8 cellular contexts compared by ENCODE assay signal in the genomic region with DNA sequence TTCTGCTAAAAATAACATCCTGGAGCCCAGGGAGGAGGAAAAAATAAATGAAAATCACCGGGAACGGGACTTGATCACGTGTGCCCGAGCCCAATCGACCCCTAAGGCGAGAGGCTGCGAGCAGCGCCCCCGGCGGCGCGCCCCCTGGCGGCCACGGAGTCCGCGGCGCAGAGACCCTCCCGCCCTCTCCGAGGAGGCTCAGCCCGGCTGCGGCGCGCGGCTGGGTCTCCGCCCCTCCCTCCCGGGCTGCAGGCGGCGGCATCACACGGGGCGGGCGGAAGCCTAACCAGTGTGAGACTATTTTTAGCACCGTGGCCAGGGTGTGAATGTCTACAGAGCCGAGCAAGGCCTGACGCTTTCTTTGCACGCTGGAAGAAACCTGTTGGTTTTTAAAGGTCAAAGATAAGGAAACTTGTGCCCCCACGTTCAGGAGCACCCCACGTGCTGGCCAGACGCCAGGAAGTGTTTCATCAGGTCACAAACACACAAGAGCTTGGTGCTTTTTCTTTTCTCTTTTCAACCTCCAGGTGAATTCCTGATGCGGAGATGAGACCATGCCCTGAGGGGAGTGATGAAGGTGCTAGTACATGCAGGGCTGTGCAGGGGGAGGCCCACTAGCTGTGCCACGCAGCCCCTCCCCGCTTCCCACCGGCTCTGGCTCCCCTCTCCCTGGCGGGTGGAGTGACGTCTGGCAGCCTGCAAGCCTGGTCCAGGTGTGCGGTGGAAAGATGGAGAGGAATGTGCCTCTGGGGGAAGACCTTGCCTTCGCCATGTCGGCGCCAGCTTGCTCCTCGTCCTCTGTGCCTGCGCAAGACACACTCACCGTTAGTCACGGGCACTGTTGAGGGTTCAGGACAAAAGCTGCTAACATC. TPM values are rescaled to one million over a fixed set of nuclear protein-coding genes. Genes with fewer than 3 reads are reported as not detected.
DNase-seq lines count a peak whose midpoint lies in the region; ATAC-seq and TF ChIP-seq lines count a peak whose summit lies in the region.

No MANE protein-coding gene starts in this region.

- in situ Hi-C loops in Panc1 (cut with HindIII; ENCODE audit: low pct_unique_long_range_greater_than_20kb, low sequenced_read_pairs): no loop called here

- H3K79me2 ChIP-seq in GM23338 (replicated peaks; ENCODE audit: insufficient read depth) (no peaks in the 10 kb centered on the region), Karpas-422 (ENCODE audit: low read length) (no peaks in the 10 kb centered on the region)

- H3K27me3 ChIP-seq in GM23338 (ENCODE audit: insufficient read depth) (no peaks in the 10 kb centered on the region), Karpas-422 (ENCODE audit: low read length) (no peaks in the 10 kb centered on the region), Panc1 (ENCODE audit: control insufficient read depth, insufficient read depth, low read length) (no peaks in the 10 kb centered on the region)

- peaks cover 6% of the 10 kb centered on the region; the same call in 2 of the 3 replicates for H3K9me3 Mint-ChIP-seq in GM23338
- no peaks in the 10 kb centered on the region for H3K9me3 Mint-ChIP-seq in natural killer cell treated with Interleukin-12 subunit alpha and Interleukin-12 subunit beta and Interleukin-15 and Interleukin-18, amount 100 ng/mL, for 72 hours

- H3K4me1 Mint-ChIP-seq in GM23338: peaks cover 20% of the 10 kb centered on the region
- H3K4me1 Mint-ChIP-seq in natural killer cell treated with Interleukin-12 subunit alpha and Interleukin-12 subunit beta and Interleukin-15 and Interleukin-18, amount 100 ng/mL, for 72 hours (ENCODE audit: low read depth in 2 of 2): peaks cover 21 to 23% of the 10 kb centered on the region in 2 donors

- POLR2A ChIA-PET in Panc1 (lab: Charles Lee): no interaction called here

- H3K4me1 ChIP-seq in GM23338 (ENCODE audit: insufficient read depth) (peaks cover 11% of the 10 kb centered on the region), Karpas-422 (ENCODE audit: low read length) (peaks cover 10% of the 10 kb centered on the region), Panc1 (ENCODE audit: control insufficient read depth, insufficient read depth, low read length) (no peaks in the 10 kb centered on the region; the same call in 1 of the 2 replicates)

- H3K9ac ChIP-seq in Karpas-422 (ENCODE audit: low read length): peak overlapping the region; percentile 49

- no peaks in the 10 kb centered on the region for H3K9me3 ChIP-seq in Karpas-422 (ENCODE audit: low read length)
- no peaks in the 10 kb centered on the region for H3K9me3 ChIP-seq in Panc1 (ENCODE audit: control insufficient read depth, insufficient read depth, low read depth, low read length)

- ATAC-seq in GM23338 (peak; percentile 95), Panc1 (peak; percentile 94)
- ATAC-seq in natural killer cell treated with Interleukin-12 subunit alpha and Interleukin-12 subunit beta and Interleukin-15 and Interleukin-18, amount 100 ng/mL, for 72 hours: peak; percentile 100

- H3K36me3 ChIP-seq in GM23338 (ENCODE audit: insufficient read depth): no peaks in the 10 kb centered on the region
- H3K36me3 ChIP-seq in Karpas-422 (ENCODE audit: insufficient read depth, low read length): no peaks in the 10 kb centered on the region
- H3K36me3 ChIP-seq in Panc1 (ENCODE audit: control insufficient read depth, insufficient read depth, low read length): no peaks in the 10 kb centered on the region

- H3K4me2 ChIP-seq in GM23338 (peak overlapping the region; percentile 74), Karpas-422 (ENCODE audit: low read depth, low read length, poor library complexity, severe bottlenecking) (peak overlapping the region; percentile 62)

- H3K27ac Mint-ChIP-seq in GM23338: peak overlapping the region; percentile 92
- H3K27ac Mint-ChIP-seq in natural killer cell treated with Interleukin-12 subunit alpha and Interleukin-12 subunit beta and Interleukin-15 and Interleukin-18, amount 100 ng/mL, for 72 hours: peak overlapping the region; percentile 67 to 78

- peak; percentile 84 to 94 for TF ChIP-seq CTCF in GM23338 (conservative IDR thresholded peaks at IDR 0.05; ENCODE audit: low read depth in 2 of 2)
- peak; percentile 99 for TF ChIP-seq CTCF in Panc1 (IDR thresholded peaks at IDR 0.05)

- H3K9me2 ChIP-seq in GM23338 (ENCODE audit: insufficient read depth) (no peaks in the 10 kb centered on the region), Karpas-422 (replicated peaks; ENCODE audit: insufficient read depth, low read length) (no peaks in the 10 kb centered on the region)

- DNase-seq in EL (peak; percentile 85), GM23338 (ENCODE audit: low spot score) (peak; percentile 95), Karpas-422 (peak; percentile 93), Panc1 (ENCODE audit: low read depth, low spot score) (peak; percentile 39), activated T-helper 1 cell treated with Interleukin-2 at 50 U/mL for 16 hours (ENCODE audit: low read depth) (peak; percentile 89), fibroblast of gingiva (ENCODE audit: low read depth) (peak; percentile 78)
- peak; percentile 96 for DNase-seq in natural killer cell treated with Interleukin-12 subunit alpha and Interleukin-12 subunit beta and Interleukin-15 and Interleukin-18, amount 100 ng/mL, for 72 hours (ENCODE audit: low spot score)
- peak; percentile 81 to 93 (median 86) for DNase-seq in stimulated activated naive CD4-positive, alpha-beta T cell (lab: John Stamatoyannopoulos, UW)

- H3F3A ChIP-seq in GM23338 (replicated peaks; ENCODE audit: low read depth): peaks cover 5% of the 10 kb centered on the region; the same call in 1 of the 2 replicates

- H3K4me3 Mint-ChIP-seq in GM23338: peak overlapping the region; percentile 67
- peak overlapping the region; percentile 84 for H3K4me3 Mint-ChIP-seq in natural killer cell treated with Interleukin-12 subunit alpha and Interleukin-12 subunit beta and Interleukin-15 and Interleukin-18, amount 100 ng/mL, for 72 hours

- CTCF ChIA-PET in Panc1 (lab: Charles Lee): interaction anchor here (0.5 to 1.6 kb wide), 4 partner anchors 15 to 700 kb away, joined by 3 to 13 read pairs (median 3); no protein-coding TSS in a partner anchor

- no TSS peak for BruUV-seq in Panc1 (replicated peaks; lab: Mats Ljungman, UMichigan)

- H3K27ac ChIP-seq in GM23338 (ENCODE audit: low read depth) (peak overlapping the region; percentile 89), Karpas-422 (ENCODE audit: low read length) (no peak overlapping the region), Panc1 (ENCODE audit: low read length) (no peak overlapping the region)

- peaks cover 3% of the 10 kb centered on the region for H3K36me3 Mint-ChIP-seq in GM23338 (ENCODE audit: low read depth)
- H3K36me3 Mint-ChIP-seq in natural killer cell treated with Interleukin-12 subunit alpha and Interleukin-12 subunit beta and Interleukin-15 and Interleukin-18, amount 100 ng/mL, for 72 hours: no peaks in the 10 kb centered on the region

- peak overlapping the region; percentile 46 for H3K4me3 ChIP-seq in GM23338
- peak overlapping the region; percentile 39; the same call in 1 of the 2 replicates for H3K4me3 ChIP-seq in Karpas-422 (ENCODE audit: low read length)
- peak overlapping the region; percentile 24 to 41 for H3K4me3 ChIP-seq in Panc1 (ENCODE audit: low read depth in 2 of 2, low read length in 2 of 2)

- H2AFZ ChIP-seq in GM23338 (peak overlapping the region; percentile 88), Karpas-422 (ENCODE audit: low read length) (peak overlapping the region; percentile 65; the same call in 1 of the 2 replicates)

- intact Hi-C loops in Panc1 (cut with micrococcal nuclease; ENCODE audit: unreplicated experiment): no loop called here

- no peaks in the 10 kb centered on the region for H4K20me1 ChIP-seq in GM23338 (replicated peaks; ENCODE audit: insufficient read depth)
- H4K20me1 ChIP-seq in Karpas-422 (ENCODE audit: insufficient read depth, low read depth, low read length): no peaks in the 10 kb centered on the region

- peaks cover 18% of the 10 kb centered on the region for H3K27me3 Mint-ChIP-seq in GM23338 (ENCODE audit: insufficient read depth, low read depth, poor library complexity)
- peaks cover 0 to 22% of the 10 kb centered on the region in 2 donors for H3K27me3 Mint-ChIP-seq in natural killer cell treated with Interleukin-12 subunit alpha and Interleukin-12 subunit beta and Interleukin-15 and Interleukin-18, amount 100 ng/mL, for 72 hours

TF ChIP-seq in GM23338, 12 proteins besides CTCF, POLR2A, EP300 and RAD21 (continues in another document):
- no peak for TF ChIP-seq CREB1 (CRISPR knock-in tag; IDR thresholded peaks at IDR 0.05; ENCODE audit: low read depth)

RNA-seq across cellular contexts. Expression of a gene that starts 35.3 kb away (rescaled TPM):
- 67.2 and 80.4 TPM in 2 replicates for total RNA-seq in GM23338 (2014; rRNA removed; shearing (Covaris generic))
- 42.9 and 47.2 TPM in 2 replicates for polyA plus RNA-seq in GM23338 (2016; fragmentation: Nextera tagmentation; extraction: Ambion mirVana)
- 0.97 and 1.6 TPM in 2 replicates for total RNA-seq in Karpas-422 (2014; rRNA removed; shearing (Covaris generic); ENCODE audit: low replicate concordance)
- total RNA-seq in Panc1 (2021; ENCODE audit: unreplicated experiment): 29.3 TPM
- 54.3 TPM for polyA plus RNA-seq in Panc1 (2012; ENCODE audit: insufficient read length)
- total RNA-seq in natural killer cell treated with Interleukin-12 subunit alpha and Interleukin-12 subunit beta and Interleukin-15 and Interleukin-18, amount 100 ng/mL, for 72 hours: 10 to 100 TPM in 1 of 2 donors, 1 to 10 TPM in 1; 8.9 to 32.2 TPM

Comparison
In these comparisons a context has a peak if more than half of its experiments do, and no peak if none do; other contexts are left out.
1. DNase-seq: peak in every context shown above with its lines; median percentile 96 in natural killer cell treated with Interleukin-12 subunit alpha and Interleukin-12 subunit beta and Interleukin-15 and Interleukin-18, amount 100 ng/mL, for 72 hours; 95 in GM23338; 93 in Karpas-422; 89 in activated T-helper 1 cell treated with Interleukin-2 at 50 U/mL for 16 hours; 86 in stimulated activated naive CD4-positive, alpha-beta T cell; 85 in EL; 78 in fibroblast of gingiva; 39 in Panc1.